In genomic region chr6:160079686-160080043, GRCh38 we compare ENCODE assay signal across 29 cellular contexts. TPM values are rescaled to one million over a fixed set of nuclear protein-coding genes. Genes with fewer than 3 reads are reported as not detected.
"Had no signal": no experiment of that assay in that cellular context is flagged by ENCODE, and none has a peak within 500 bp of the region (broad histone marks: within the 10 kb centered on the region; RNA-seq: fewer than 3 reads in every experiment).

No MANE protein-coding gene starts in this region.

- H3K9me3 ChIP-seq: adrenal gland, body of pancreas, colonic mucosa, esophagus muscularis mucosa, gastrocnemius medialis, heart left ventricle had no signal

- DNase-seq: activated CD4-positive, alpha-beta memory T cell treated with anti-CD3 and anti-CD28 coated beads, Interleukin-2, amount 10 ng/mL, durations not matched to agents 7 days and 5 days; activated CD4-positive, alpha-beta T cell treated with anti-CD3 and anti-CD28 coated beads for 1 hour; activated CD4-positive, alpha-beta T cell treated with anti-CD3 and anti-CD28 coated beads for 4 hours; activated CD4-positive, alpha-beta T cell treated with anti-CD3 and anti-CD28 coated beads, Interleukin-2, amount 10 ng/mL, durations not matched to agents 7 days and 5 days; activated CD4-positive, alpha-beta T cell treated with anti-CD3 and anti-CD28 coated beads, Interleukin-2, amount 50 U/mL, for 4 hours; activated CD8-positive, alpha-beta memory T cell treated with anti-CD3 and anti-CD28 coated beads, Interleukin-2, amount 50 U/mL, for 48 hours; activated effector memory CD4-positive, alpha-beta T cell treated with anti-CD3 and anti-CD28 coated beads, Interleukin-2, amount 50 U/mL, for 16 hours; activated naive CD4-positive, alpha-beta T cell treated with anti-CD3 and anti-CD28 coated beads for 36 hours; activated naive CD8-positive, alpha-beta T cell treated with anti-CD3 and anti-CD28 coated beads for 36 hours; activated naive CD8-positive, alpha-beta T cell treated with anti-CD3 and anti-CD28 coated beads, Interleukin-2, amount 50 U/mL, for 24 hours; activated T-cell treated with anti-CD3 and anti-CD28 coated beads, Interleukin-2, amount 50 U/mL, for 48 hours; adrenal gland; amygdala; body of pancreas; central memory CD4-positive, alpha-beta T cell; cerebellar nuclear complex; colonic mucosa; effector CD8-positive, alpha-beta T cell; endodermal cell; erythroblast; foreskin keratinocyte; gastrocnemius medialis; glutamatergic neuron; heart left ventricle; T-helper 1 cell; T-helper 2 cell had no signal

- H3K4me1 ChIP-seq: adrenal gland, body of pancreas, colonic mucosa, esophagus muscularis mucosa, foreskin keratinocyte, gastrocnemius medialis, heart left ventricle had no signal

- H3K27ac ChIP-seq: adrenal gland, body of pancreas, cardiac muscle cell, colonic mucosa, esophagus muscularis mucosa, foreskin keratinocyte, gastrocnemius medialis, heart left ventricle had no signal

- H3K27me3 ChIP-seq: adrenal gland, body of pancreas, cardiac muscle cell, colonic mucosa, esophagus muscularis mucosa, foreskin keratinocyte, gastrocnemius medialis, heart left ventricle had no signal

- H3K4me3 ChIP-seq: adrenal gland, body of pancreas, cardiac muscle cell, colonic mucosa, esophagus muscularis mucosa, gastrocnemius medialis, heart left ventricle had no signal

- ATAC-seq: activated naive CD8-positive, alpha-beta T cell treated with anti-CD3 and anti-CD28 coated beads, Interleukin-2, amount 50 U/mL, for 24 hours; body of pancreas; foreskin keratinocyte; gastrocnemius medialis had no signal

RNA-seq across cellular contexts. Expression of gene SLC22A1, which starts 42.0 kb away (rescaled TPM):
- total RNA-seq: activated naive CD4-positive, alpha-beta T cell treated with anti-CD3 and anti-CD28 coated beads for 36 hours; dermis microvascular lymphatic vessel endothelial cell had no signal
- polyA plus RNA-seq: cardiac muscle cell had no signal
